11 cellular contexts compared by ENCODE assay signal in genomic region chr11:65695459-65696241, GRCh38. TPM values are rescaled to one million over a fixed set of nuclear protein-coding genes. Genes with fewer than 3 reads are reported as not detected.
A peak's percentile ranks its signal among the peaks of the same experiment; 100 is the strongest.
DNase-seq lines count a peak whose midpoint lies in the region; ATAC-seq, FAIRE-seq and TF ChIP-seq lines count a peak whose summit lies in the region.
"Had no signal": no experiment of that assay in that cellular context is flagged by ENCODE, and none has a peak within 500 bp of the region (broad histone marks: within the 10 kb centered on the region; RNA-seq: fewer than 3 reads in every experiment).

No MANE protein-coding gene starts in this region.

- H4K20me1 ChIP-seq in K562 (replicated peaks; ENCODE audit: control insufficient read depth, insufficient read depth, low read length) = no peaks in the 10 kb centered on the region

- ATAC-seq in K562 (no peak), GM18861 (IDR thresholded peaks at IDR 0.05; ENCODE audit: unreplicated experiment) (no peak), HG03095 (IDR thresholded peaks at IDR 0.05; ENCODE audit: unreplicated experiment) (no peak)

- no peaks in the 10 kb centered on the region for H3K79me2 ChIP-seq in K562 (ENCODE audit: control insufficient read depth, insufficient read depth, low read length)

- CTCF ChIA-PET in K562 (lab: Yijun Ruan, JAX; ENCODE audit: low intra/inter-chr PET ratio) = no interaction called here

- H3K4me1 ChIP-seq in K562 (replicated peaks in 1 of 2; ENCODE audit: control insufficient read depth in 2 of 2, insufficient read depth in 2 of 2, low read length in 2 of 2) = peaks cover 14 to 18% of the 10 kb centered on the region in 2 experiments; a peak in 4 of 5 replicates

- FAIRE-seq in K562 (lab: Jason Lieb, UNC) = no peak

- H3K9me3 ChIP-seq in K562 (replicated peaks; ENCODE audit: control insufficient read depth, insufficient read depth, low read depth, low read length) = no peaks in the 10 kb centered on the region
- H3K9me3 ChIP-seq: MG63 had no signal

- TF ChIP-seq RAD21 in K562 (CRISPR knock-in tag; conservative IDR thresholded peaks at IDR 0.05 in 1 of 2, IDR thresholded peaks at IDR 0.05 in 1 of 2) = no peak

- no TSS peak for BruUV-seq in K562 (replicated peaks; lab: Mats Ljungman, UMichigan)

- POLR2A ChIA-PET in K562 (lab: Yijun Ruan, JAX) = interaction anchor here (1.0 to 1.2 kb wide), 3 partner anchors 13 to 189 kb away, joined by 3 to 4 read pairs (median 4); no protein-coding TSS in a partner anchor

- H3K27ac ChIP-seq in C4-2B (peak overlapping the region; percentile 63), K562 (ENCODE audit: extremely low read depth, low read depth, low read length) (no peak overlapping the region)

- in situ Hi-C loops in K562 (cut with MboI) = no loop called here

- no peak for TF ChIP-seq EP300 in K562 (IDR thresholded peaks at IDR 0.05; ENCODE audit: low read length)

- peaks cover 0 to 2% of the 10 kb centered on the region in 2 experiments; a peak in 2 of 5 replicates for H3K27me3 ChIP-seq in K562 (ENCODE audit: control insufficient read depth in 2 of 2, insufficient read depth in 2 of 2, low read length in 2 of 2)

- no peaks in the 10 kb centered on the region for H3K36me3 ChIP-seq in K562 (ENCODE audit: control insufficient read depth, insufficient read depth, low read length)
- H3K36me3 ChIP-seq: MG63 had no signal

- no peak for TF ChIP-seq POLR2A in K562 (conservative IDR thresholded peaks at IDR 0.05)

- no peak overlapping the region for H3K4me3 ChIP-seq in K562
- H3K4me3 ChIP-seq: MG63 had no signal

- no peak overlapping the region for H3K4me2 ChIP-seq in K562 (ENCODE audit: insufficient read depth, low read length)

- TF ChIP-seq CTCF in C4-2B (conservative IDR thresholded peaks at IDR 0.05) (no peak), K562 (IDR thresholded peaks at IDR 0.05 in 2 of 3, conservative IDR thresholded peaks at IDR 0.05 in 1 of 3; ENCODE audit: insufficient read depth in 2 of 3, low read depth in 1 of 3, low read length in 3 of 3) (no peak)

- DNase-seq in NCI-H2029 (lab: John Stamatoyannopoulos, UW) (peak; percentile 96), K562 (ENCODE audit: extremely low read depth in 1 of 4, low spot score in 3 of 4) (peak in 1 of 4 experiments; percentile 2), left kidney (ENCODE audit: low read depth, low spot score) (peak; percentile 39), SIG-M5 (lab: John Stamatoyannopoulos, UW) (no peak), NCI-H226 (no peak)
- DNase-seq: MG63; retina; stimulated activated naive CD4-positive, alpha-beta T cell treated with Interleukin-2 at 50 U/mL for 16 hours had no signal

- H3K9ac ChIP-seq in K562 (ENCODE audit: insufficient read depth in 1 of 2, low read depth in 2 of 2, low read length in 2 of 2) = no peak overlapping the region

- intact Hi-C loops in K562 (cut with micrococcal nuclease) = no loop called here

- WGBS in K562 (ENCODE audit: insufficient coverage, low coverage, missing lambda C conversion rate) = 71% methylated on average over 12 of the region's 12 CpGs

- peak overlapping the region; percentile 34; the same call in 1 of the 2 replicates for H2AFZ ChIP-seq in K562 (ENCODE audit: low read depth, low read length)

- no peaks in the 10 kb centered on the region for H3K9me1 ChIP-seq in K562 (ENCODE audit: control insufficient read depth, insufficient read depth, low read length)

TF ChIP-seq in K562, 482 proteins besides CTCF, POLR2A, EP300 and RAD21 (continues in another document):
- TF ChIP-seq NR2C1 (IDR thresholded peaks at IDR 0.05) = no peak
- TF ChIP-seq NR2C1 (tag; IDR thresholded peaks at IDR 0.05) = no peak
- no peak for TF ChIP-seq ADNP (tag; IDR thresholded peaks at IDR 0.05)

RNA-seq across cellular contexts. Expression of gene KAT5, which starts 16.4 kb away (rescaled TPM):
- total RNA-seq in K562 (2011; cell fraction: chromatin; rRNA removed; ENCODE audit: low replicate concordance) = 44.9 and 134 TPM in 2 replicates
- 81.0 and 82.1 TPM in 2 replicates for total RNA-seq in K562 (2011; cell fraction: nucleolus; rRNA removed)
- 51.7 and 58.3 TPM in 2 replicates for total RNA-seq in K562 (2011; cell fraction: nucleoplasm; rRNA removed)
- total RNA-seq in K562 (2014; rRNA removed) (59.6 and 74.1 TPM in 2 replicates), K562 (2014; rRNA removed; fragmentation: Illumina TruSeq; extraction: Trizol) (28.8 and 34.4 TPM in 2 replicates), K562 (2015; rRNA removed; fragmentation: Illumina TruSeq; extraction: Trizol) (52.7 and 57.5 TPM in 2 replicates), K562 (2021) (68.3 and 76.8 TPM in 2 replicates)
- polyA plus RNA-seq in K562 (2011; rRNA removed) (42.4 and 57.9 TPM in 2 replicates), K562 (2014; fragmentation: Illumina TruSeq; extraction: Trizol) (63.3 and 66.5 TPM in 2 replicates), K562 (2014; fragmentation: Nextera tagmentation; extraction: Ambion mirVana) (10 to 100 TPM in 1 of 2 experiments, 1 to 10 TPM in 1; 3.6 to 12.9 TPM), K562 (2014; rRNA removed) (68.4 and 75.4 TPM in 2 replicates)
- 44.4 and 53.1 TPM in 2 replicates for polyA plus RNA-seq in K562 (2011; cell fraction: cytosol; rRNA removed)
- polyA plus RNA-seq in K562 (2011; cell fraction: nucleus; rRNA removed) = 70.2 and 76.3 TPM in 2 replicates
- 52.3 and 56.9 TPM in 2 replicates for polyA plus RNA-seq in K562 (2012)
- polyA minus RNA-seq in K562 (2011; rRNA and poly(A)+ RNA removed) = 47.1 and 62.6 TPM in 2 replicates
- polyA minus RNA-seq in K562 (2011; cell fraction: cytosol; rRNA and poly(A)+ RNA removed) = 27.5 and 38.4 TPM in 2 replicates
- 32.3 and 44.0 TPM in 2 replicates for polyA minus RNA-seq in K562 (2011; cell fraction: nucleus; rRNA and poly(A)+ RNA removed)

RNA-seq across cellular contexts. Expression of gene RNASEH2C, which starts 24.9 kb away (rescaled TPM):
- 43.1 and 99.3 TPM in 2 replicates for total RNA-seq in K562 (2011; cell fraction: chromatin; rRNA removed; ENCODE audit: low replicate concordance)
- 62.9 and 67.9 TPM in 2 replicates for total RNA-seq in K562 (2011; cell fraction: nucleolus; rRNA removed)
- total RNA-seq in K562 (2011; cell fraction: nucleoplasm; rRNA removed) = 55.1 and 61.4 TPM in 2 replicates
- total RNA-seq in K562 (2014; rRNA removed) (64.4 and 78.1 TPM in 2 replicates), K562 (2014; rRNA removed; fragmentation: Illumina TruSeq; extraction: Trizol) (9.0 and 11.7 TPM in 2 replicates), K562 (2015; rRNA removed; fragmentation: Illumina TruSeq; extraction: Trizol) (15.1 and 15.6 TPM in 2 replicates), K562 (2021) (78.2 and 87.2 TPM in 2 replicates)
- polyA plus RNA-seq in K562 (2011; rRNA removed) (33.2 and 33.8 TPM in 2 replicates), K562 (2014; fragmentation: Illumina TruSeq; extraction: Trizol) (15.6 and 15.9 TPM in 2 replicates), K562 (2014; fragmentation: Nextera tagmentation; extraction: Ambion mirVana) (1 to 10 TPM; 5.4 to 9.4 TPM), K562 (2014; rRNA removed) (63.2 and 75.9 TPM in 2 replicates)
- polyA plus RNA-seq in K562 (2011; cell fraction: cytosol; rRNA removed) = 33.5 and 84.3 TPM in 2 replicates
- 65.0 and 106 TPM in 2 replicates for polyA plus RNA-seq in K562 (2011; cell fraction: nucleus; rRNA removed)
- polyA plus RNA-seq in K562 (2012) = 32.9 and 41.4 TPM in 2 replicates
- polyA minus RNA-seq in K562 (2011; rRNA and poly(A)+ RNA removed) = 10.3 and 11.0 TPM in 2 replicates
- 9.4 and 19.7 TPM in 2 replicates for polyA minus RNA-seq in K562 (2011; cell fraction: cytosol; rRNA and poly(A)+ RNA removed)
- 27.5 and 27.6 TPM in 2 replicates for polyA minus RNA-seq in K562 (2011; cell fraction: nucleus; rRNA and poly(A)+ RNA removed)

RNA-seq across cellular contexts. Expression of gene RELA, which starts 32.9 kb away (rescaled TPM):
- total RNA-seq in K562 (2011; cell fraction: chromatin; rRNA removed; ENCODE audit: low replicate concordance) = 79.5 and 201 TPM in 2 replicates
- total RNA-seq in K562 (2011; cell fraction: nucleolus; rRNA removed) = 107 and 114 TPM in 2 replicates
- 101 and 117 TPM in 2 replicates for total RNA-seq in K562 (2011; cell fraction: nucleoplasm; rRNA removed)
- total RNA-seq in K562 (2014; rRNA removed) = 33.4 and 37.6 TPM in 2 replicates
- 13.6 and 14.2 TPM in 2 replicates for total RNA-seq in K562 (2014; rRNA removed; fragmentation: Illumina TruSeq; extraction: Trizol)
- 20.6 and 21.0 TPM in 2 replicates for total RNA-seq in K562 (2015; rRNA removed; fragmentation: Illumina TruSeq; extraction: Trizol)
- 52.2 and 62.0 TPM in 2 replicates for total RNA-seq in K562 (2021)
- polyA plus RNA-seq in K562 (2011; rRNA removed) = 17.0 and 30.8 TPM in 2 replicates
- polyA plus RNA-seq in K562 (2011; cell fraction: cytosol; rRNA removed) = 15.4 and 23.1 TPM in 2 replicates
- 129 and 168 TPM in 2 replicates for polyA plus RNA-seq in K562 (2011; cell fraction: nucleus; rRNA removed)
- 45.8 and 53.1 TPM in 2 replicates for polyA plus RNA-seq in K562 (2012)
- polyA plus RNA-seq in K562 (2014; fragmentation: Illumina TruSeq; extraction: Trizol) = 46.8 and 67.4 TPM in 2 replicates
- 1 to 10 TPM; 6.0 to 6.4 TPM for polyA plus RNA-seq in K562 (2014; fragmentation: Nextera tagmentation; extraction: Ambion mirVana)
- polyA plus RNA-seq in K562 (2014; rRNA removed) = 30.1 and 31.1 TPM in 2 replicates
- polyA minus RNA-seq in K562 (2011; rRNA and poly(A)+ RNA removed) = 24.3 and 24.4 TPM in 2 replicates
- 25.8 and 34.8 TPM in 2 replicates for polyA minus RNA-seq in K562 (2011; cell fraction: cytosol; rRNA and poly(A)+ RNA removed)
- 58.0 and 73.5 TPM in 2 replicates for polyA minus RNA-seq in K562 (2011; cell fraction: nucleus; rRNA and poly(A)+ RNA removed)

RNA-seq across cellular contexts. Expression of gene SIPA1, which starts 57.7 kb away (rescaled TPM):
- total RNA-seq in K562 (2011; cell fraction: chromatin; rRNA removed; ENCODE audit: low replicate concordance) = 26.8 and 126 TPM in 2 replicates
- 79.4 and 96.4 TPM in 2 replicates for total RNA-seq in K562 (2011; cell fraction: nucleolus; rRNA removed)
- 35.7 and 43.0 TPM in 2 replicates for total RNA-seq in K562 (2011; cell fraction: nucleoplasm; rRNA removed)
- total RNA-seq in K562 (2014; rRNA removed) = 45.7 and 56.0 TPM in 2 replicates
- total RNA-seq in K562 (2014; rRNA removed; fragmentation: Illumina TruSeq; extraction: Trizol) = 12.4 and 14.2 TPM in 2 replicates
- 28.3 and 29.2 TPM in 2 replicates for total RNA-seq in K562 (2015; rRNA removed; fragmentation: Illumina TruSeq; extraction: Trizol)
- total RNA-seq in K562 (2021) = 83.1 and 85.8 TPM in 2 replicates
- 16.8 and 31.3 TPM in 2 replicates for polyA plus RNA-seq in K562 (2011; rRNA removed)
- 19.5 and 74.2 TPM in 2 replicates for polyA plus RNA-seq in K562 (2011; cell fraction: cytosol; rRNA removed)
- 72.0 and 175 TPM in 2 replicates for polyA plus RNA-seq in K562 (2011; cell fraction: nucleus; rRNA removed)
- 54.8 and 65.0 TPM in 2 replicates for polyA plus RNA-seq in K562 (2012)
- polyA plus RNA-seq in K562 (2014; fragmentation: Illumina TruSeq; extraction: Trizol) = 15.5 and 30.0 TPM in 2 replicates
- polyA plus RNA-seq in K562 (2014; fragmentation: Nextera tagmentation; extraction: Ambion mirVana) = 1 to 10 TPM in 1 of 2 experiments, under 1 TPM in 1; 0.25 to 1.4 TPM
- polyA plus RNA-seq in K562 (2014; rRNA removed) = 34.7 and 37.2 TPM in 2 replicates
- 15.4 and 26.3 TPM in 2 replicates for polyA minus RNA-seq in K562 (2011; rRNA and poly(A)+ RNA removed)
- 43.1 and 44.1 TPM in 2 replicates for polyA minus RNA-seq in K562 (2011; cell fraction: cytosol; rRNA and poly(A)+ RNA removed)
- polyA minus RNA-seq in K562 (2011; cell fraction: nucleus; rRNA and poly(A)+ RNA removed) = 26.3 and 33.0 TPM in 2 replicates

Comparison
In these comparisons a context has a peak if more than half of its experiments do, and no peak if none do; other contexts are left out.
1. DNase-seq: peak in NCI-H2029 (single experiment) and left kidney (single experiment); none in SIG-M5 (single experiment) and NCI-H226 (single experiment).